Comparison of ENCODE assay signal across 8 cellular contexts in the genomic region with DNA sequence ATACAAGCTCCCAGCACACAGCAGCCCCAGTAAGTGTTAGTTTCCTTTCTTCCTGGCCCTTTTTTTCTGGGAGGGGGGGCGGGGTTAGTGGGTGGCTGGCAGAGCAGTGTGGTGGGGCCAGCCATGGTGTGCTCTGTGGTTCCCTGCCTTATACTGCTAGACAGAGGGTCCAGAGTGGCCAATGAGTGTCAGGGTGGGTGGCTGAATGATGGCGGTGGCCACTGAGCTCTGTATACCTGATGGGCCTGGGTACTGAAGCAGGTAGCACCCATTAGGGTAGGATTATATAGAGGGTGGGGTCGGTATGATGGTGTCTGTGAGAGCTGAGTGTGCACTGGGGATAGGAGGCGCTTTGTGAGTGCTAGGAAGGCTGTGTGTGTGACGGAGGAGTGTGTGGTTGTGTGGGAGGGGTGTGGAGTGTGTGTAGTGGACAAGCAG. TPM values are rescaled to one million over a fixed set of nuclear protein-coding genes. Genes with fewer than 3 reads are reported as not detected.
DNase-seq lines count a peak whose midpoint lies in the region; ATAC-seq and TF ChIP-seq lines count a peak whose summit lies in the region.

No MANE protein-coding gene starts in this region.

- H3K27me3 Mint-ChIP-seq in activated naive CD4-positive, alpha-beta T cell treated with anti-CD3 and anti-CD28 coated beads, Interleukin-2, amount 10 ng/mL, durations not matched to agents 7 days and 5 days = no peaks in the 10 kb centered on the region
- no peaks in the 10 kb centered on the region for H3K27me3 Mint-ChIP-seq in activated T-helper 2 cell treated with anti-CD3 and anti-CD28 coated beads, Interferon-gamma antibody, Interleukin-2, Interleukin-4, amounts not matched to agents 10 μg/mL and 5 μg/mL and 100 μg/mL, durations not matched to agents 14 hours and 24 hours and 36 hours (ENCODE audit: low read depth)
- H3K27me3 Mint-ChIP-seq in nephron progenitor cell (ENCODE audit: low read depth, poor library complexity) = no peaks in the 10 kb centered on the region

- H3K36me3 Mint-ChIP-seq in activated naive CD4-positive, alpha-beta T cell treated with anti-CD3 and anti-CD28 coated beads, Interleukin-2, amount 10 ng/mL, durations not matched to agents 7 days and 5 days = peaks cover 18% of the 10 kb centered on the region
- H3K36me3 Mint-ChIP-seq in activated naive CD4-positive, alpha-beta T cell treated with anti-CD3 and anti-CD28 coated beads, Interleukin-2, amount 50 U/mL, for 72 hours = peaks cover 0 to 13% of the 10 kb centered on the region in 2 donors
- peaks cover 18% of the 10 kb centered on the region for H3K36me3 Mint-ChIP-seq in activated T-helper 2 cell treated with anti-CD3 and anti-CD28 coated beads, Interferon-gamma antibody, Interleukin-2, Interleukin-4, amounts not matched to agents 10 μg/mL and 5 μg/mL and 100 μg/mL, durations not matched to agents 14 hours and 24 hours and 36 hours (ENCODE audit: low read depth)
- no peaks in the 10 kb centered on the region for H3K36me3 Mint-ChIP-seq in nephron progenitor cell (ENCODE audit: low read depth)

- no peaks in the 10 kb centered on the region for H3K27me3 ChIP-seq in lower lobe of right lung (ENCODE audit: low read depth)
- H3K27me3 ChIP-seq in tibial artery = no peaks in the 10 kb centered on the region

- CTCF ChIA-PET in activated naive CD4-positive, alpha-beta T cell treated with anti-CD3 and anti-CD28 coated beads, Interleukin-2, amount 10 ng/mL, durations not matched to agents 7 days and 5 days (lab: Charles Lee) = interaction anchor here (1.0 kb wide), 1 partner anchor 16 kb away, joined by 3 read pairs; no protein-coding TSS in a partner anchor

- H3K4me1 ChIP-seq in lower lobe of right lung (peaks cover 68% of the 10 kb centered on the region), tibial artery (peaks cover 3 to 77% (median 72%) of the 10 kb centered on the region in 4 donors)

- H3K4me3 Mint-ChIP-seq in activated naive CD4-positive, alpha-beta T cell treated with anti-CD3 and anti-CD28 coated beads, Interleukin-2, amount 10 ng/mL, durations not matched to agents 7 days and 5 days = peak overlapping the region; percentile 71
- H3K4me3 Mint-ChIP-seq in activated T-helper 2 cell treated with anti-CD3 and anti-CD28 coated beads, Interferon-gamma antibody, Interleukin-2, Interleukin-4, amounts not matched to agents 10 μg/mL and 5 μg/mL and 100 μg/mL, durations not matched to agents 14 hours and 24 hours and 36 hours (ENCODE audit: low read depth) = peak overlapping the region; percentile 71
- no peak overlapping the region for H3K4me3 Mint-ChIP-seq in nephron progenitor cell

- no peak for ATAC-seq in activated naive CD4-positive, alpha-beta T cell treated with anti-CD3 and anti-CD28 coated beads, Interleukin-2, amount 50 U/mL, for 72 hours
- ATAC-seq in lower lobe of right lung = no peak

- TF ChIP-seq CTCF in lower lobe of right lung (IDR thresholded peaks at IDR 0.05) (no peak), tibial artery (IDR thresholded peaks at IDR 0.05) (no peak), nephron progenitor cell (IDR thresholded peaks at IDR 0.05) (no peak)

- DNase-seq in activated naive CD4-positive, alpha-beta T cell treated with anti-CD3 and anti-CD28 coated beads, Interleukin-2, amount 10 ng/mL, durations not matched to agents 7 days and 5 days = no peak
- DNase-seq in activated naive CD4-positive, alpha-beta T cell treated with anti-CD3 and anti-CD28 coated beads, Interleukin-2, amount 50 U/mL, for 72 hours (ENCODE audit: low spot score in 2 of 2) = no peak
- DNase-seq in activated T-helper 2 cell treated with anti-CD3 and anti-CD28 coated beads, Interferon-gamma antibody, Interleukin-2, Interleukin-4, amounts not matched to agents 10 μg/mL and 5 μg/mL and 100 μg/mL, durations not matched to agents 14 hours and 24 hours and 36 hours (ENCODE audit: low spot score) = no peak
- DNase-seq in lower lobe of right lung (no peak), tibial artery (no peak), nephron progenitor cell (no peak), NCI-H1417 (lab: John Stamatoyannopoulos, UW) (no peak)
- DNase-seq in activated CD4-positive, CD25-positive, alpha-beta regulatory T cell treated with anti-CD3 and anti-CD28 coated beads, Interleukin-2, amount 50 U/mL, for 72 hours = no peak

- H3K27ac ChIP-seq in lower lobe of right lung (peak overlapping the region; percentile 85), tibial artery (peak overlapping the region; percentile 93 to 97)

- no peaks in the 10 kb centered on the region for H3K9me3 Mint-ChIP-seq in activated naive CD4-positive, alpha-beta T cell treated with anti-CD3 and anti-CD28 coated beads, Interleukin-2, amount 10 ng/mL, durations not matched to agents 7 days and 5 days
- no peaks in the 10 kb centered on the region for H3K9me3 Mint-ChIP-seq in activated naive CD4-positive, alpha-beta T cell treated with anti-CD3 and anti-CD28 coated beads, Interleukin-2, amount 50 U/mL, for 72 hours
- no peaks in the 10 kb centered on the region for H3K9me3 Mint-ChIP-seq in activated T-helper 2 cell treated with anti-CD3 and anti-CD28 coated beads, Interferon-gamma antibody, Interleukin-2, Interleukin-4, amounts not matched to agents 10 μg/mL and 5 μg/mL and 100 μg/mL, durations not matched to agents 14 hours and 24 hours and 36 hours
- no peaks in the 10 kb centered on the region for H3K9me3 Mint-ChIP-seq in nephron progenitor cell

- H3K36me3 ChIP-seq in lower lobe of right lung = peaks cover 12% of the 10 kb centered on the region
- H3K36me3 ChIP-seq in tibial artery = peaks cover 5 to 15% (median 12%) of the 10 kb centered on the region in 3 donors

- no peak overlapping the region for H3K27ac Mint-ChIP-seq in activated naive CD4-positive, alpha-beta T cell treated with anti-CD3 and anti-CD28 coated beads, Interleukin-2, amount 10 ng/mL, durations not matched to agents 7 days and 5 days
- H3K27ac Mint-ChIP-seq in activated naive CD4-positive, alpha-beta T cell treated with anti-CD3 and anti-CD28 coated beads, Interleukin-2, amount 50 U/mL, for 72 hours = no peak overlapping the region
- peak overlapping the region; percentile 89 for H3K27ac Mint-ChIP-seq in activated T-helper 2 cell treated with anti-CD3 and anti-CD28 coated beads, Interferon-gamma antibody, Interleukin-2, Interleukin-4, amounts not matched to agents 10 μg/mL and 5 μg/mL and 100 μg/mL, durations not matched to agents 14 hours and 24 hours and 36 hours
- no peak overlapping the region for H3K27ac Mint-ChIP-seq in nephron progenitor cell

- H3K9me3 ChIP-seq in lower lobe of right lung (no peaks in the 10 kb centered on the region), tibial artery (no peaks in the 10 kb centered on the region)

- peak overlapping the region; percentile 61 for H3K4me3 ChIP-seq in lower lobe of right lung
- peak overlapping the region; percentile 70 to 75 for H3K4me3 ChIP-seq in tibial artery

- intact Hi-C loops in activated T-helper 2 cell treated with anti-CD3 and anti-CD28 coated beads, Interferon-gamma antibody, Interleukin-2, Interleukin-4, amounts not matched to agents 10 μg/mL and 5 μg/mL and 100 μg/mL, durations not matched to agents 14 hours and 24 hours and 36 hours (cut with micrococcal nuclease) = loop anchor here (1.0 to 2.0 kb wide), 7 partner anchors 15 to 150 kb away; a partner anchor contains a TSS
- intact Hi-C loops in lower lobe of right lung (cut with DNase I) (no loop called here), tibial artery (cut with DNase I; ENCODE audit: low total_unique reads) (no loop called here)

- H3K4me1 Mint-ChIP-seq in activated naive CD4-positive, alpha-beta T cell treated with anti-CD3 and anti-CD28 coated beads, Interleukin-2, amount 10 ng/mL, durations not matched to agents 7 days and 5 days = peaks cover 37% of the 10 kb centered on the region
- H3K4me1 Mint-ChIP-seq in activated T-helper 2 cell treated with anti-CD3 and anti-CD28 coated beads, Interferon-gamma antibody, Interleukin-2, Interleukin-4, amounts not matched to agents 10 μg/mL and 5 μg/mL and 100 μg/mL, durations not matched to agents 14 hours and 24 hours and 36 hours (ENCODE audit: low read depth) = peaks cover 39% of the 10 kb centered on the region
- H3K4me1 Mint-ChIP-seq in nephron progenitor cell = peaks cover 41% of the 10 kb centered on the region

RNA-seq across cellular contexts. Expression of a gene that starts 13.8 kb away (rescaled TPM):
- total RNA-seq in activated naive CD4-positive, alpha-beta T cell treated with anti-CD3 and anti-CD28 coated beads, Interleukin-2, amount 50 U/mL, for 72 hours = 10 to 100 TPM; 87.7 to 90.6 TPM
- total RNA-seq in activated T-helper 2 cell treated with anti-CD3 and anti-CD28 coated beads, Interferon-gamma antibody, Interleukin-2, Interleukin-4, amounts not matched to agents 10 μg/mL and 5 μg/mL and 100 μg/mL, durations not matched to agents 14 hours and 24 hours and 36 hours = 68.3 and 69.3 TPM in 2 replicates
- 67.9 TPM for total RNA-seq in lower lobe of right lung

RNA-seq across cellular contexts. Expression of a gene that starts 19.1 kb away (rescaled TPM):
- total RNA-seq in activated naive CD4-positive, alpha-beta T cell treated with anti-CD3 and anti-CD28 coated beads, Interleukin-2, amount 50 U/mL, for 72 hours = 1 to 10 TPM in 1 of 2 donors, under 1 TPM in 1; 0.93 to 1.6 TPM
- 0.74 and 0.91 TPM in 2 replicates for total RNA-seq in activated T-helper 2 cell treated with anti-CD3 and anti-CD28 coated beads, Interferon-gamma antibody, Interleukin-2, Interleukin-4, amounts not matched to agents 10 μg/mL and 5 μg/mL and 100 μg/mL, durations not matched to agents 14 hours and 24 hours and 36 hours
- 0.71 TPM for total RNA-seq in lower lobe of right lung

RNA-seq across cellular contexts. Expression of a gene that starts 19.6 kb away (rescaled TPM):
- total RNA-seq in activated naive CD4-positive, alpha-beta T cell treated with anti-CD3 and anti-CD28 coated beads, Interleukin-2, amount 50 U/mL, for 72 hours = 10 to 100 TPM; 50.9 to 54.2 TPM
- 49.3 and 50.9 TPM in 2 replicates for total RNA-seq in activated T-helper 2 cell treated with anti-CD3 and anti-CD28 coated beads, Interferon-gamma antibody, Interleukin-2, Interleukin-4, amounts not matched to agents 10 μg/mL and 5 μg/mL and 100 μg/mL, durations not matched to agents 14 hours and 24 hours and 36 hours
- total RNA-seq in lower lobe of right lung = 13.4 TPM

RNA-seq across cellular contexts. Expression of a gene that starts 27.9 kb away (rescaled TPM):
- total RNA-seq in activated naive CD4-positive, alpha-beta T cell treated with anti-CD3 and anti-CD28 coated beads, Interleukin-2, amount 50 U/mL, for 72 hours = 10 to 100 TPM; 48.8 to 67.8 TPM
- total RNA-seq in activated T-helper 2 cell treated with anti-CD3 and anti-CD28 coated beads, Interferon-gamma antibody, Interleukin-2, Interleukin-4, amounts not matched to agents 10 μg/mL and 5 μg/mL and 100 μg/mL, durations not matched to agents 14 hours and 24 hours and 36 hours = 58.4 and 59.1 TPM in 2 replicates
- 35.8 TPM for total RNA-seq in lower lobe of right lung

RNA-seq across cellular contexts. Expression of a gene that starts 30.3 kb away (rescaled TPM):
- total RNA-seq in activated naive CD4-positive, alpha-beta T cell treated with anti-CD3 and anti-CD28 coated beads, Interleukin-2, amount 50 U/mL, for 72 hours = 1 to 10 TPM in 1 of 2 donors, under 1 TPM in 1; 0.16 to 1.8 TPM
- 0.71 and 0.85 TPM in 2 replicates for total RNA-seq in activated T-helper 2 cell treated with anti-CD3 and anti-CD28 coated beads, Interferon-gamma antibody, Interleukin-2, Interleukin-4, amounts not matched to agents 10 μg/mL and 5 μg/mL and 100 μg/mL, durations not matched to agents 14 hours and 24 hours and 36 hours
- not detected for total RNA-seq in lower lobe of right lung
